11 cellular contexts compared by ENCODE assay signal in the genomic region with DNA sequence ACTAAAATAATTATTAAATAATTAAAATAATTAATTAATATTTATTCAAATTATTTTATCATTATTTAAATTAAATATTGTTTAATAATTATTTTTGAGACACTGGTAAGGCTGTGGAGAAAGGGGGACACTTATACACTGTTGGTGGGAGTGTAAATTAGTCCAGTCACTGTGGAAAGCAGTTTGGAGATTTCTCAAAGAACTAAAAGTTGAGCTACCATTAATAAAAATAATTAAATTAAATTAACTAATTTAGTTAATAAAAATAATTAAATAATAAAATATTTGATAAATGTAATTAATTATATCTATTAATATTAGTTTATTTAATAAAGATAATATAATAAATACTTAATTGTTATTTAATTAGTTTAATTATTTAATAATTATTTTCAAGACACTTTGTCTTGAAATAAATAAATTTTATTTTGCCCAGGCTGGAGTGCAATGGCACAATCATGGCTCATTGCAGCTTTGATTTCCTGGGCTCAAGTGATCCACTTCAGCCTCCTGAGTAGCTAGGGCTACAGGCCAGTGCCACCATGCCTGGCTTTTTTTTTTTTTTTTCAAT.
"Had no signal": no experiment of that assay in that cellular context is flagged by ENCODE, and none has a peak within 500 bp of the region (broad histone marks: within the 10 kb centered on the region; RNA-seq: fewer than 3 reads in every experiment).

No MANE protein-coding gene starts in this region.

- H2AFZ ChIP-seq: GM23248, GM23338 had no signal

- DNase-seq: GM23248, GOT3, H7, H9, HCEC 1CT, HFFc6 had no signal

- H3K36me3 ChIP-seq: HAP-1 had no signal

- ATAC-seq: GM23338, HCT116 had no signal

- H3K9me3 ChIP-seq: HAP-1 had no signal

- H3K27ac Mint-ChIP-seq: GM23338, H9, HFFc6 had no signal

- H3K9me3 Mint-ChIP-seq: GM23338, H9, HFFc6 had no signal

- H3K9ac ChIP-seq: GM23248 had no signal

- FAIRE-seq: H1, H54 had no signal

- H3K4me3 ChIP-seq: GM23248, GM23338, HAP-1 had no signal

- H3K27ac ChIP-seq: GM23248 had no signal

- H3K4me3 Mint-ChIP-seq: GM23338, H9, HFFc6 had no signal

- H3K4me2 ChIP-seq: GM23338 had no signal
